ENCODE assay signal across 8 cellular contexts in genomic region chr16:21663889-21664647, GRCh38. TPM values are rescaled to one million over a fixed set of nuclear protein-coding genes. Genes with fewer than 3 reads are reported as not detected.
DNase-seq lines count a peak whose midpoint lies in the region; ATAC-seq and TF ChIP-seq lines count a peak whose summit lies in the region.

TSS of gene OTOA (plus strand) at chr16:21663968. CDS start at chr16:21678515, 14,547 bp downstream.

- DNase-seq in GM13977 (ENCODE audit: low spot score) (peak; percentile 45), esophagus muscularis mucosa (ENCODE audit: extremely low spot score) (no peak), retinal pigment epithelial cell (ENCODE audit: low read depth) (no peak), omental fat pad (ENCODE audit: low spot score) (no peak), ACHN (no peak), GM10266 (ENCODE audit: extremely low spot score) (no peak), NOMO-1 treated with DMSO at 0.1 percent for 48 hours (lab: John Stamatoyannopoulos, UW; ENCODE audit: unreplicated experiment) (no peak)
- peak; percentile 24 for DNase-seq in activated CD4-positive, alpha-beta T cell treated with anti-CD3 and anti-CD28 coated beads for 48 hours

- no peak for TF ChIP-seq POLR2A in esophagus muscularis mucosa (IDR thresholded peaks at IDR 0.05; ENCODE audit: low read depth)

- 16% methylated on average over 24 of the region's 45 CpGs for WGBS in esophagus muscularis mucosa

- H3K4me3 ChIP-seq in esophagus muscularis mucosa = peak within 1 kb of the TSS; percentile 34 to 57 (median 46)
- peak within 1 kb of the TSS; percentile 22 for H3K4me3 ChIP-seq in retinal pigment epithelial cell (ENCODE audit: low read length)

- H3K9me3 ChIP-seq in esophagus muscularis mucosa = no peaks in the 10 kb centered on the region

- TF ChIP-seq CTCF in GM13977 (IDR thresholded peaks at IDR 0.05; ENCODE audit: extremely low read depth, insufficient read depth, missing control alignments) (no peak), esophagus muscularis mucosa (IDR thresholded peaks at IDR 0.05) (no peak), retinal pigment epithelial cell (conservative IDR thresholded peaks at IDR 0.05; ENCODE audit: low read depth, low read length) (no peak), omental fat pad (IDR thresholded peaks at IDR 0.05) (no peak), GM10266 (IDR thresholded peaks at IDR 0.05; ENCODE audit: control insufficient read depth, insufficient read depth, low read depth, missing control alignments) (no peak)

- no peak for TF ChIP-seq EP300 in esophagus muscularis mucosa (IDR thresholded peaks at IDR 0.05)

- ATAC-seq in omental fat pad (ENCODE audit: low FRiP score) = no peak

- intact Hi-C loops in esophagus muscularis mucosa (cut with DNase I) = no loop called here

- in situ Hi-C loops in GM13977 (cut with MboI; ENCODE audit: low pct_unique_long_range_greater_than_20kb, low sequenced_read_pairs, unreplicated experiment) (no loop called here), ACHN (cut with HindIII; ENCODE audit: low pct_ligation_motif_present, low pct_unique_long_range_greater_than_20kb, low sequenced_read_pairs) (no loop called here)

- H3K27ac ChIP-seq in esophagus muscularis mucosa (replicated peaks in 1 of 4) = no peak within 1 kb of the TSS

- no peaks in the 10 kb centered on the region for H3K36me3 ChIP-seq in esophagus muscularis mucosa

- peaks cover 7 to 12% (median 9%) of the 10 kb centered on the region in 4 donors for H3K4me1 ChIP-seq in esophagus muscularis mucosa

- H3K27me3 ChIP-seq in esophagus muscularis mucosa = peaks cover 0 to 37% (median 2%) of the 10 kb centered on the region in 4 donors

RNA-seq across cellular contexts. Expression of gene OTOA, which starts in this region (rescaled TPM):
- total RNA-seq in esophagus muscularis mucosa = under 1 TPM in 2 of 4 donors, not detected in 2; 0.11 to 0.33 TPM
- 1 to 10 TPM in 2 of 4 donors, under 1 TPM in 2; 0.25 to 1.2 (median 0.69) TPM for total RNA-seq in omental fat pad

Comparison
In these comparisons a context has a peak if more than half of its experiments do, and no peak if none do; other contexts are left out.
1. DNase-seq: peak in GM13977 (single experiment) and activated CD4-positive, alpha-beta T cell treated with anti-CD3 and anti-CD28 coated beads for 48 hours (single experiment); none in esophagus muscularis mucosa (single experiment), retinal pigment epithelial cell (single experiment), omental fat pad (single experiment), ACHN (single experiment), GM10266 (single experiment) and NOMO-1 treated with DMSO at 0.1 percent for 48 hours (single experiment).